Comparison of ENCODE assay signal across 1 cellular context in the genomic region with DNA sequence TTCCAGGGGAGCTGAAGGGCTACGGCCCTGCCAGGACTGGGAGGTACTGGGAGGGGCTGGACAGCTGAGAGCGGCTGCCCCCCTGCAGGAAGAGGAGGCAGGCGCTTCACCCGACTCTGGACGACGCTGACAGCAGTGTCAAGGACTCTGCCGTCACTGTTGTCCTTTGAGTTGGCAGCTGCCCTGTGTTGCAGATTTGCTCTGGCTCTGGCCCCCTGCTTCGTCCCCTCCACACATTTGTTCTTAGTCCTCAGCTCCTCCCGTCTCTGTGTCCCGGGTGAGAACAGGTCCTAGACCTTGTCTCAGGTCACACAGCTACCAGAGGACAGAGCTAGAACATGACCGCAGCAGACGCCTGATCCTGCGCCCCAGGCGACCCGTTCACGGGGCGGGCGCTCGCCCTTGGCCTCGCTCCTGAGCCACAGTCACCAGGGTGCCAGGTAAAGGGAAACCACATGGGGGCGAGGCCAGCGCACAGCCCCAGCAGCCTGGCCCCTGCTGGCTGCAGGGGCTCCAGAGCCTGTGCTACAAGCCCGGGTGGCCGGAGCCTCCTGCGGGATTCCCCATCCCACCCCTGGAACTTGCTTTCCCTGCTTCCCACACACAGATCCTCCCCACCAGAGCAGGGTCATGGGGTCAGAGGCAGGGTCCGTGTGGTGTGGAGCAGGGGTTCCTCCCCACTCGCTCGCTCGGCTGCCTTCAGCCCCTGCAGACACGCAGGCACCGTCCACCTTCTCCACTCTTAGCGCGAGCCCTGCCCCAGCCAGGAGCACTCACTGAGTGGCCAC.
TF ChIP-seq lines count a peak whose summit lies in the region.

No MANE protein-coding gene starts in this region.

TF ChIP-seq in K562, 482 proteins besides CTCF, POLR2A, EP300 and RAD21:
- TF ChIP-seq POLR2G (IDR thresholded peaks at IDR 0.05; ENCODE audit: low read depth, low read length) (peak; percentile 32; the same call in 1 of the 2 replicates), POLR2B (IDR thresholded peaks at IDR 0.05; ENCODE audit: low read depth, partially characterized antibody) (no peak), ZNF764 (CRISPR knock-in tag; IDR thresholded peaks at IDR 0.05; ENCODE audit: low read depth) (no peak)
